ENCODE assay signal across 7 cellular contexts in the genomic region with DNA sequence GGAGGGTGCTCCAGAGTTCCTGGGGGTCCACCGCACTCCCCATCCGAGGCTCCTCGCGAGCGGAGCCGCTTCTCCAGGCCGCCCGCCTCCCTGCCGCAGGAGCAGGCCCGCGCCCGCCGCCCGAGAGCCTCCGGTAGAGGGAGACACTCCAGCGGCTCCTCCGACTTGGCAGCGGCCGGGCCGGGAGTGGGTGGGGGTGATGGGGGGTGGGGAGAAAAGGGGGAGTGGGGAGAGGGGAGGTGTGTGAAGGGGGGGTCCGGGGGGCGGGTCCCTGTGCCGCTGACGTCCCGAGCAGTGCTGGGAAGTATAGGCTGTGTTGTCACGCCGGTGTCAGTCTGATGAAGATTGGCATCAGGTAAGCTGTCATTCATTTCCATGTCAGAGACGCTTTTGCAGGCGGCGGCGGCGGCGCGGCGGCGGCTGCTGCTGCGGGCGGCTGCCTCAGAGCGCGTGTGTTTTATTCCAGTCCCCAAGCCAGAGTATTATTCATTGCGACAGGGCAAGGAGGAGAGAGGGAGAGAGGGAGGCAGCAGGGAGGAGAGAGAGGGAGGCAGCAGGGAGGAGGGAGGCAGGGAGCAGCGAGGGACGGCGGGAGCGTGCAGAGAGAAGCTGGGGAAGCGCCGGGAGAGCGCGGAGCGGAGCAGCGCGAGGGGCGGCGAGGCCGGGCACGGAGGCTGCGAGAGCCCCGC. TPM values are rescaled to one million over a fixed set of nuclear protein-coding genes. Genes with fewer than 3 reads are reported as not detected.
DNase-seq lines count a peak whose midpoint lies in the region; ATAC-seq, FAIRE-seq and TF ChIP-seq lines count a peak whose summit lies in the region.

Gene PKNOX2, plus strand, starts transcription at position 330 of the 689 bp plus-strand sequence. CDS start 186,555 bp downstream, outside the sequence.

- H3K27ac Mint-ChIP-seq in activated B cell treated with CpG ODN at 0.5 μM for 24 hours: no peak within 1 kb of the TSS

- intact Hi-C loops in activated B cell treated with CpG ODN at 0.5 μM for 24 hours (cut with micrococcal nuclease): loop anchor here (5.0 to 10.0 kb wide), 2 partner anchors 240 to 708 kb away; no protein-coding TSS in a partner anchor
- intact Hi-C loops in kidney (cut with DNase I): loop anchor here (5.0 to 10.0 kb wide), 2 partner anchors 50 to 183 kb away; no protein-coding TSS in a partner anchor

- CTCF ChIA-PET in activated B cell treated with CpG ODN at 0.5 μM for 24 hours (lab: Charles Lee): no interaction called here

- H3K27ac ChIP-seq in kidney (ENCODE audit: low read depth in 2 of 2, low read length in 2 of 2): peak within 1 kb of the TSS; percentile 69 to 83

- peak within 1 kb of the TSS; percentile 91 for H3K4me3 Mint-ChIP-seq in activated B cell treated with CpG ODN at 0.5 μM for 24 hours

- H3K27me3 Mint-ChIP-seq in activated B cell treated with CpG ODN at 0.5 μM for 24 hours: peaks cover 64% of the 10 kb centered on the region

- H3K9me3 ChIP-seq in kidney (ENCODE audit: control insufficient read depth in 1 of 2, low read length in 2 of 2): no peaks in the 10 kb centered on the region

- H3K36me3 ChIP-seq in kidney (ENCODE audit: control insufficient read depth in 1 of 2, insufficient read depth in 2 of 2, low read length in 2 of 2): no peaks in the 10 kb centered on the region

- H3K4me1 ChIP-seq in kidney (ENCODE audit: control insufficient read depth in 1 of 2, insufficient read depth in 1 of 2, low read depth in 1 of 2, low read length in 2 of 2): peaks cover 0 to 14% of the 10 kb centered on the region in 2 donors

- H3K9me3 Mint-ChIP-seq in activated B cell treated with CpG ODN at 0.5 μM for 24 hours: no peaks in the 10 kb centered on the region

- POLR2A ChIA-PET in activated B cell treated with CpG ODN at 0.5 μM for 24 hours (lab: Charles Lee): interaction anchor here (0.6 kb wide), 1 partner anchor 124 kb away, joined by 5 read pairs; no protein-coding TSS in a partner anchor

- peak; percentile 66 for TF ChIP-seq CTCF in GM13977 (IDR thresholded peaks at IDR 0.05; ENCODE audit: extremely low read depth, insufficient read depth, missing control alignments)
- no peak for TF ChIP-seq CTCF in activated B cell treated with CpG ODN at 0.5 μM for 24 hours (IDR thresholded peaks at IDR 0.05)
- peak; percentile 61 for TF ChIP-seq CTCF in kidney (IDR thresholded peaks at IDR 0.05; ENCODE audit: borderline replicate concordance, extremely low read depth, insufficient read depth)

- no peak for FAIRE-seq in kidney (lab: Jason Lieb, UNC)

- ATAC-seq in activated B cell treated with CpG ODN at 0.5 μM for 24 hours (ENCODE audit: low read depth) (peak; percentile 61), HG02571 (IDR thresholded peaks at IDR 0.05; ENCODE audit: unreplicated experiment) (no peak)

- in situ Hi-C loops in GM13977 (cut with MboI; ENCODE audit: low pct_unique_long_range_greater_than_20kb, low sequenced_read_pairs, unreplicated experiment): loop anchor here (10.0 kb wide), 1 partner anchor 180 kb away; no protein-coding TSS in a partner anchor

- H3K4me3 ChIP-seq in kidney (ENCODE audit: low read length in 2 of 2): peak within 1 kb of the TSS; percentile 63 to 68

- H3K4me1 Mint-ChIP-seq in activated B cell treated with CpG ODN at 0.5 μM for 24 hours: peaks cover 21% of the 10 kb centered on the region

- peak within 1 kb of the TSS in 1 of 2 donors; percentile 85 for H3K9ac ChIP-seq in kidney (ENCODE audit: low read length in 2 of 2)

- peak; percentile 82 for DNase-seq in GM13977 (ENCODE audit: low spot score)
- peak; percentile 58 for DNase-seq in M059J (ENCODE audit: low read depth)
- peak; percentile 39 for DNase-seq in activated B cell treated with CpG ODN at 0.5 μM for 24 hours
- peak; percentile 86 for DNase-seq in cerebellar cortex (ENCODE audit: low spot score)
- DNase-seq in kidney: peak; percentile 91
- DNase-seq in stimulated activated CD4-positive, alpha-beta T cell treated with anti-CD3 and anti-CD28 coated beads, Interleukin-12 subunit alpha, Interleukin-12 subunit beta, amount 100 ng/mL, for 48 hours (ENCODE audit: low read depth in 2 of 3, low spot score in 1 of 3): peak; percentile 46 to 54 (median 52)

- H3K36me3 Mint-ChIP-seq in activated B cell treated with CpG ODN at 0.5 μM for 24 hours (ENCODE audit: low read depth): peaks cover 1% of the 10 kb centered on the region

RNA-seq across cellular contexts. Expression of gene PKNOX2, which starts in this region (rescaled TPM):
- total RNA-seq in M059J (2014; rRNA removed; shearing (Covaris generic)): not detected in 2 replicates
- total RNA-seq in activated B cell treated with CpG ODN at 0.5 μM for 24 hours: not detected in 2 replicates
- 6.0 TPM for total RNA-seq in kidney
- 1.5 TPM for polyA plus RNA-seq in kidney (ENCODE audit: insufficient read depth, low read depth, low replicate concordance)

Comparison
In these comparisons a context has a peak if more than half of its experiments do, and no peak if none do; other contexts are left out.
1. Peak in DNase-seq in M059J; RNA of the gene not detected or under 1 TPM.
2. Peak in DNase-seq and ATAC-seq in activated B cell treated with CpG ODN at 0.5 μM for 24 hours; RNA of the gene not detected or under 1 TPM.
3. DNase-seq: peak in every context shown above with its lines; median percentile 91 in kidney; 86 in cerebellar cortex; 82 in GM13977; 58 in M059J; 52 in stimulated activated CD4-positive, alpha-beta T cell treated with anti-CD3 and anti-CD28 coated beads, Interleukin-12 subunit alpha, Interleukin-12 subunit beta, amount 100 ng/mL, for 48 hours; 39 in activated B cell treated with CpG ODN at 0.5 μM for 24 hours.